ENCODE assay signal across 35 cellular contexts in genomic region chr13:46082324-46082723, GRCh38. TPM values are rescaled to one million over a fixed set of nuclear protein-coding genes. Genes with fewer than 3 reads are reported as not detected.
DNase-seq lines count a peak whose midpoint lies in the region; FAIRE-seq and TF ChIP-seq lines count a peak whose summit lies in the region.
"Had no signal": no experiment of that assay in that cellular context is flagged by ENCODE, and none has a peak within 500 bp of the region (broad histone marks: within the 10 kb centered on the region; RNA-seq: fewer than 3 reads in every experiment).

No MANE protein-coding gene starts in this region.

- peak; percentile 62 for FAIRE-seq in bronchial epithelial cell (lab: Jason Lieb, UNC)
- FAIRE-seq in RCC 7860 (lab: Jason Lieb, UNC): no peak
- FAIRE-seq: A204.1, A549, D721Med had no signal

- H3K36me3 Mint-ChIP-seq in nephron progenitor cell (ENCODE audit: low read depth): no peaks in the 10 kb centered on the region
- H3K36me3 Mint-ChIP-seq: CD14-positive monocyte; CD4-positive, alpha-beta memory T cell; CD4-positive, CD25-positive, alpha-beta regulatory T cell; CD8-positive, alpha-beta memory T cell; CD8-positive, alpha-beta T cell had no signal

- no peaks in the 10 kb centered on the region for H3K36me3 ChIP-seq in bronchial epithelial cell (ENCODE audit: control insufficient read depth, insufficient read depth, low read length)
- H3K36me3 ChIP-seq: BE2C; BLaER1; BLaER1 treated with 17β-estradiol and CSF1 and Interleukin-3, amounts not matched to agents 10 nM and 100 nM had no signal

- peak overlapping the region; percentile 43 for H3K27ac Mint-ChIP-seq in nephron progenitor cell
- H3K27ac Mint-ChIP-seq: B cell; CD14-positive monocyte; CD4-positive, alpha-beta memory T cell; CD4-positive, alpha-beta T cell; CD4-positive, CD25-positive, alpha-beta regulatory T cell; CD8-positive, alpha-beta memory T cell; CD8-positive, alpha-beta T cell had no signal

- no peak overlapping the region for H3K4me3 Mint-ChIP-seq in nephron progenitor cell
- H3K4me3 Mint-ChIP-seq: B cell; CD14-positive monocyte; CD4-positive, alpha-beta memory T cell; CD4-positive, alpha-beta T cell; CD4-positive, CD25-positive, alpha-beta regulatory T cell; CD8-positive, alpha-beta memory T cell; CD8-positive, alpha-beta T cell had no signal

- intact Hi-C loops in head of caudate nucleus (cut with DNase I): no loop called here

- H3K27me3 Mint-ChIP-seq in nephron progenitor cell (ENCODE audit: low read depth, poor library complexity): no peaks in the 10 kb centered on the region
- H3K27me3 Mint-ChIP-seq: B cell; CD4-positive, alpha-beta memory T cell had no signal

- no peak overlapping the region for H3K4me3 ChIP-seq in bronchial epithelial cell (ENCODE audit: low read depth, low read length)
- H3K4me3 ChIP-seq: A549; BLaER1; BLaER1 treated with 17β-estradiol and CSF1 and Interleukin-3, amounts not matched to agents 10 nM and 100 nM had no signal

- DNase-seq in bronchial epithelial cell (ENCODE audit: low read depth) (no peak), head of caudate nucleus (peak in 37 of 42 donors; percentile 17 to 86 (median 57)), nephron progenitor cell (no peak), Ammon's horn (ENCODE audit: low spot score) (no peak), inferior parietal cortex (ENCODE audit: extremely low spot score) (no peak), RCC 7860 (ENCODE audit: low spot score) (no peak)
- DNase-seq: 8988T; ACHN; AML-193; BE2C; C1 segment of cervical spinal cord; Caco-2; Calu3; CD4-positive, alpha-beta memory T cell; CD4-positive, alpha-beta T cell; CD4-positive, CD25-positive, alpha-beta regulatory T cell; CD8-positive, alpha-beta memory T cell; CD8-positive, alpha-beta T cell; COR-L47; DMS 273 treated with DMSO at 0.1 percent for 48 hours; DMS153; DMS53; DMS79; DMS79 treated with DMSO at 0.1 percent for 48 hours; DND-41; EL had no signal

- H3K9me3 Mint-ChIP-seq in nephron progenitor cell: no peaks in the 10 kb centered on the region
- H3K9me3 Mint-ChIP-seq: CD14-positive monocyte; CD4-positive, alpha-beta memory T cell; CD4-positive, alpha-beta T cell; CD8-positive, alpha-beta memory T cell had no signal

- H3K27me3 ChIP-seq in bronchial epithelial cell (ENCODE audit: control insufficient read depth, insufficient read depth, low read length): no peaks in the 10 kb centered on the region
- H3K27me3 ChIP-seq: BE2C; BLaER1; BLaER1 treated with 17β-estradiol and CSF1 and Interleukin-3, amounts not matched to agents 10 nM and 100 nM had no signal

- no peaks in the 10 kb centered on the region for H3K4me1 Mint-ChIP-seq in nephron progenitor cell
- H3K4me1 Mint-ChIP-seq: B cell had no signal

- TF ChIP-seq CTCF in bronchial epithelial cell (IDR thresholded peaks at IDR 0.05; ENCODE audit: insufficient read depth, low read length, severe bottlenecking) (no peak), nephron progenitor cell (IDR thresholded peaks at IDR 0.05) (no peak)

RNA-seq across cellular contexts. Expression of gene CPB2, which starts 22.5 kb away (rescaled TPM):
- not detected in 2 replicates for total RNA-seq in bronchial epithelial cell
- total RNA-seq: A172; B cell; Calu3; CD4-positive, alpha-beta memory T cell; CD4-positive, alpha-beta T cell; CD4-positive, CD25-positive, alpha-beta regulatory T cell; CD8-positive, alpha-beta memory T cell; CD8-positive, alpha-beta T cell; Daoy had no signal

RNA-seq across cellular contexts. Expression of gene ZC3H13, which starts 29.8 kb away (rescaled TPM):
- 10.5 and 15.5 TPM in 2 replicates for total RNA-seq in bronchial epithelial cell

Comparison
In these comparisons a context has a peak if more than half of its experiments do, and no peak if none do; other contexts are left out.
1. DNase-seq: peak in head of caudate nucleus (37 of 42); none in bronchial epithelial cell (single experiment), nephron progenitor cell (single experiment), Ammon's horn (single experiment), inferior parietal cortex (single experiment) and RCC 7860 (single experiment).